Comparison of ENCODE assay signal across 9 cellular contexts in genomic region chr4:186693159-186693815, GRCh38. TPM values are rescaled to one million over a fixed set of nuclear protein-coding genes. Genes with fewer than 3 reads are reported as not detected.
DNase-seq lines count a peak whose midpoint lies in the region; ATAC-seq and TF ChIP-seq lines count a peak whose summit lies in the region.
"Had no signal": no experiment of that assay in that cellular context is flagged by ENCODE, and none has a peak within 500 bp of the region (broad histone marks: within the 10 kb centered on the region; RNA-seq: fewer than 3 reads in every experiment).

No MANE protein-coding gene starts in this region.

- TF ChIP-seq CTCF in BJ (IDR thresholded peaks at IDR 0.05; ENCODE audit: insufficient read depth, low read depth, low read length), result no peak
- no peak for TF ChIP-seq CTCF in PC-3 (conservative IDR thresholded peaks at IDR 0.05; ENCODE audit: low read depth, low read length)
- TF ChIP-seq CTCF in osteoblast (IDR thresholded peaks at IDR 0.05; ENCODE audit: extremely low read depth, low read depth, low read length), result no peak

- H4K20me1 ChIP-seq in PC-3 (ENCODE audit: low read length), result 0 out of 2 replicates have a peak, but pooled peaks cover 9% of the 10 kb centered on the region
- H4K20me1 ChIP-seq in osteoblast (ENCODE audit: insufficient read depth, low read length), result peaks cover 24% of the 10 kb centered on the region

- H3K9ac ChIP-seq in PC-3 (ENCODE audit: low read length), result peak overlapping the region; percentile 30

- 0 out of 2 replicates have a peak, but pooled peaks cover 4% of the 10 kb centered on the region for H3K9me2 ChIP-seq in PC-3 (replicated peaks; ENCODE audit: low read length)

- H3K4me3 ChIP-seq in BJ (ENCODE audit: low read depth, low read length), result no peak overlapping the region
- H3K4me3 ChIP-seq in PC-3 (ENCODE audit: low read length), result peak overlapping the region; percentile 52; the same call in 1 of the 2 replicates
- H3K4me3 ChIP-seq in osteoblast (ENCODE audit: insufficient read depth, low read length), result no peak overlapping the region

- H3K79me2 ChIP-seq in PC-3 (ENCODE audit: low read length), result peaks cover 89% of the 10 kb centered on the region
- H3K79me2 ChIP-seq in osteoblast (ENCODE audit: insufficient read depth, low read length), result peaks cover 96% of the 10 kb centered on the region

- H3K36me3 ChIP-seq in BJ (ENCODE audit: control insufficient read depth, insufficient read depth, low read length) (peaks cover 13% of the 10 kb centered on the region), PC-3 (ENCODE audit: low read depth, low read length) (no peaks in the 10 kb centered on the region; the same call in 1 of the 2 replicates), osteoblast (ENCODE audit: insufficient read depth, low read length) (peaks cover 32% of the 10 kb centered on the region)

- CTCF ChIA-PET in BJ (lab: Yijun Ruan, JAX) (interaction anchor here (0.6 kb wide), 1 partner anchor 20 kb away, joined by 3 read pairs; no protein-coding TSS in a partner anchor), PC-3 (lab: Charles Lee) (interaction anchor here (0.5 to 1.0 kb wide), 5 partner anchors 24 to 886 kb away, joined by 3 to 4 read pairs (median 4); no protein-coding TSS in a partner anchor)

- intact Hi-C loops in PC-3 (cut with micrococcal nuclease), result no loop called here

- H3K4me1 ChIP-seq in PC-3 (ENCODE audit: insufficient read depth, low read length) (peaks cover 24% of the 10 kb centered on the region), osteoblast (ENCODE audit: insufficient read depth, low read length) (peaks cover 10% of the 10 kb centered on the region)

- ATAC-seq in PC-3, result peak; percentile 95
- ATAC-seq in activated CD4-positive, CD25-positive, alpha-beta regulatory T cell treated with anti-CD3 and anti-CD28 coated beads, Interleukin-2, amount 50 U/mL, for 24 hours, result no peak

- H2AFZ ChIP-seq in PC-3 (ENCODE audit: low read length) (no peak overlapping the region), osteoblast (ENCODE audit: low read length) (no peak overlapping the region)

- no TSS peak for BruUV-seq in PC-3 (replicated peaks; lab: Mats Ljungman, UMichigan)

- no peaks in the 10 kb centered on the region for H3F3A ChIP-seq in PC-3 (ENCODE audit: low read length, unreplicated experiment)

- POLR2A ChIA-PET in BJ (lab: Charles Lee), result no interaction called here
- POLR2A ChIA-PET in PC-3 (lab: Charles Lee; ENCODE audit: unreplicated experiment), result interaction anchor here (0.6 kb wide), 1 partner anchor 786 kb away, joined by 6 read pairs; no protein-coding TSS in a partner anchor

- H3K4me2 ChIP-seq in PC-3 (ENCODE audit: low read length) (peak overlapping the region; percentile 80), osteoblast (ENCODE audit: insufficient read depth, low read length) (peak overlapping the region; percentile 33)

- H3K27me3 ChIP-seq in BJ (ENCODE audit: control insufficient read depth, insufficient read depth, low read length), result no peaks in the 10 kb centered on the region
- H3K27me3 ChIP-seq in PC-3 (ENCODE audit: low read length), result no peaks in the 10 kb centered on the region
- H3K27me3 ChIP-seq in osteoblast (ENCODE audit: insufficient read depth, low read length), result no peaks in the 10 kb centered on the region

- peak overlapping the region; percentile 71 for H3K27ac ChIP-seq in PC-3 (ENCODE audit: low read length)
- peak overlapping the region; percentile 79 for H3K27ac ChIP-seq in osteoblast (ENCODE audit: low read depth, low read length)

- H3K9me3 ChIP-seq in PC-3 (ENCODE audit: low read length) (no peaks in the 10 kb centered on the region), osteoblast (ENCODE audit: low read depth, low read length) (no peaks in the 10 kb centered on the region)

- DNase-seq in BJ (ENCODE audit: low read depth), result peak; percentile 22
- peak; percentile 90 for DNase-seq in PC-3
- peak; percentile 69 for DNase-seq in fibroblast of gingiva (ENCODE audit: low read depth)
- peak; percentile 80 for DNase-seq in osteoblast (ENCODE audit: insufficient read length, low spot score, missing footprints)
- DNase-seq in islet precursor cell, result no peak
- DNase-seq in SW 1271 (lab: John Stamatoyannopoulos, UW), result no peak
- no peak for DNase-seq in NCI-H2227 treated with DMSO at 0.1 percent for 48 hours (lab: John Stamatoyannopoulos, UW)
- DNase-seq: DMS79 treated with DMSO at 0.1 percent for 48 hours had no signal

RNA-seq across cellular contexts. Expression of gene FAT1, which starts 30.4 kb away (rescaled TPM):
- polyA plus RNA-seq in BJ (2011; rRNA removed), result 351 and 489 TPM in 2 replicates
- polyA minus RNA-seq in BJ (2011; rRNA and poly(A)+ RNA removed), result 1,204 and 1,354 TPM in 2 replicates
- 91.1 and 92.4 TPM in 2 replicates for total RNA-seq in PC-3 (2014; rRNA removed)
- 474 and 522 TPM in 2 replicates for total RNA-seq in osteoblast

Comparison
In these comparisons a context has a peak if more than half of its experiments do, and no peak if none do; other contexts are left out.
1. DNase-seq: peak in BJ (single experiment), PC-3 (single experiment), fibroblast of gingiva (single experiment) and osteoblast (single experiment); none in islet precursor cell (single experiment), SW 1271 (0 of 2) and NCI-H2227 treated with DMSO at 0.1 percent for 48 hours (single experiment).